In the genomic region with DNA sequence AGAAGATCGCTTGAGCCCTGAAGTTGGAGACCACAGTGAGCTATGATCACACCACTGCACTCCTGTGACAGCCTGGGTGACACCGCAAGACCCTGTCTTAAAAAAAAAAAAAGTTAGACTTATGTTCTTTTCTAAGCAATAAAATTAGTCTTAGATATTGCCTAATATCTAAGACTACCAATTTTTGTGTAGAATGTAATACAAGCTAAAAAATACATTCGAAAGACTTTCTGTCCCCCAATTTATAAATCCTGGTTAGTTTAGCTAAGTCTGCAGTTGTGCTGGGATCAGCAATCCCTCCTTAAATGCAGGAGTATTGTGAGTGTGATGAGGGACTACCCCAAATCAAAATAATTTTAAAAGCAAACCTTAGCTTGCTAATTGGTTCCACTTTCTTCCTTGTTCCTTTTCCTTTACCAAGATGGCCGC, we compare ENCODE assay signal across 8 cellular contexts. TPM values are rescaled to one million over a fixed set of nuclear protein-coding genes. Genes with fewer than 3 reads are reported as not detected.
DNase-seq lines count a peak whose midpoint lies in the region; ATAC-seq, FAIRE-seq and TF ChIP-seq lines count a peak whose summit lies in the region.

No MANE protein-coding gene starts in this region.

- peaks cover 4 to 11% of the 10 kb centered on the region in 2 experiments for H3K36me3 ChIP-seq in keratinocyte (ENCODE audit: control insufficient read depth in 2 of 2, extremely low read depth in 1 of 2, insufficient read depth in 2 of 2, low read length in 2 of 2)

- FAIRE-seq in keratinocyte (lab: Jason Lieb, UNC) = no peak

- H2AFZ ChIP-seq in keratinocyte (ENCODE audit: control insufficient read depth, low read length) = peak overlapping the region; percentile 95

- H3K27me3 Mint-ChIP-seq in T-helper 1 cell treated with Interleukin-12 subunit alpha and Interleukin-12 subunit beta and Interleukin-4 antibody, amounts not matched to agents 30 μg/mL and 1 μg/mL, for 36 hours (ENCODE audit: low read depth) = peaks cover 6% of the 10 kb centered on the region
- no peaks in the 10 kb centered on the region for H3K27me3 Mint-ChIP-seq in activated naive CD8-positive, alpha-beta T cell treated with anti-CD3 and anti-CD28 coated beads for 36 hours

- dilution Hi-C loops in keratinocyte (cut with MboI; ENCODE audit: extremely low pct_ligation_motif_present, low sequenced_read_pairs) = no loop called here

- peaks cover 32% of the 10 kb centered on the region for H3K4me1 ChIP-seq in keratinocyte (ENCODE audit: control insufficient read depth, extremely low read depth, insufficient read depth, low read length)

- H3K4me3 Mint-ChIP-seq in T-helper 1 cell treated with Interleukin-12 subunit alpha and Interleukin-12 subunit beta and Interleukin-4 antibody, amounts not matched to agents 30 μg/mL and 1 μg/mL, for 36 hours = peak overlapping the region; percentile 100
- peak overlapping the region; percentile 98 for H3K4me3 Mint-ChIP-seq in activated naive CD8-positive, alpha-beta T cell treated with anti-CD3 and anti-CD28 coated beads for 36 hours

- peak overlapping the region; percentile 93 for H3K9ac ChIP-seq in keratinocyte (ENCODE audit: control insufficient read depth, extremely low read depth, insufficient read depth, low read length)

- no peak for TF ChIP-seq CTCF in keratinocyte (optimal IDR thresholded peaks at IDR 0.05 in 1 of 3, IDR thresholded peaks at IDR 0.05 in 1 of 3, conservative IDR thresholded peaks at IDR 0.05 in 1 of 3; ENCODE audit: extremely low read depth in 1 of 3, insufficient read depth in 2 of 3, low read length in 3 of 3)

- no peaks in the 10 kb centered on the region for H3K9me3 ChIP-seq in keratinocyte (ENCODE audit: control insufficient read depth, low read depth, low read length)

- no peaks in the 10 kb centered on the region for H4K20me1 ChIP-seq in keratinocyte (ENCODE audit: control insufficient read depth, extremely low read depth, insufficient read depth, low read length)

- ATAC-seq in GM19455 (IDR thresholded peaks at IDR 0.05; ENCODE audit: unreplicated experiment) = no peak
- ATAC-seq in GM19467 (IDR thresholded peaks at IDR 0.05; ENCODE audit: unreplicated experiment) = no peak

- H3K4me1 Mint-ChIP-seq in T-helper 1 cell treated with Interleukin-12 subunit alpha and Interleukin-12 subunit beta and Interleukin-4 antibody, amounts not matched to agents 30 μg/mL and 1 μg/mL, for 36 hours (ENCODE audit: low read depth) = peaks cover 38% of the 10 kb centered on the region
- peaks cover 41% of the 10 kb centered on the region for H3K4me1 Mint-ChIP-seq in activated naive CD8-positive, alpha-beta T cell treated with anti-CD3 and anti-CD28 coated beads for 36 hours

- no peaks in the 10 kb centered on the region for H3K27me3 ChIP-seq in keratinocyte (ENCODE audit: control insufficient read depth, extremely low read depth, insufficient read depth, low read length)

- peak overlapping the region; percentile 72 to 92 (median 77) for H3K4me3 ChIP-seq in keratinocyte (ENCODE audit: control insufficient read depth in 2 of 3, extremely low read depth in 1 of 3, insufficient read depth in 2 of 3, low read depth in 1 of 3, low read length in 3 of 3)

- H3K27ac Mint-ChIP-seq in T-helper 1 cell treated with Interleukin-12 subunit alpha and Interleukin-12 subunit beta and Interleukin-4 antibody, amounts not matched to agents 30 μg/mL and 1 μg/mL, for 36 hours = peak overlapping the region; percentile 99
- peak overlapping the region; percentile 96 for H3K27ac Mint-ChIP-seq in activated naive CD8-positive, alpha-beta T cell treated with anti-CD3 and anti-CD28 coated beads for 36 hours

- no peaks in the 10 kb centered on the region for H3K9me1 ChIP-seq in keratinocyte (ENCODE audit: control insufficient read depth, extremely low read depth, insufficient read depth, low read length)

- peaks cover 27% of the 10 kb centered on the region for H3K79me2 ChIP-seq in keratinocyte (ENCODE audit: control insufficient read depth, insufficient read depth, low read length)

- H3K27ac ChIP-seq in keratinocyte (ENCODE audit: control insufficient read depth, insufficient read depth, low read length) (peak overlapping the region; percentile 95), substantia nigra (ENCODE audit: low read depth, low read length, poor library complexity, severe bottlenecking) (peak overlapping the region; percentile 91)

- no peak for DNase-seq in T-helper 1 cell
- no peak for DNase-seq in activated naive CD8-positive, alpha-beta T cell treated with anti-CD3 and anti-CD28 coated beads for 36 hours
- no peak for DNase-seq in keratinocyte (ENCODE audit: low read depth, low spot score)
- no peak for DNase-seq in substantia nigra (lab: John Stamatoyannopoulos, UW)
- no peak for DNase-seq in iPS-NIHi7 (ENCODE audit: extremely low spot score)

- peak overlapping the region; percentile 95 for H3K4me2 ChIP-seq in keratinocyte (ENCODE audit: control insufficient read depth, extremely low read depth, insufficient read depth, low read depth, low read length)

- peaks cover 5% of the 10 kb centered on the region for H3K9me3 Mint-ChIP-seq in T-helper 1 cell treated with Interleukin-12 subunit alpha and Interleukin-12 subunit beta and Interleukin-4 antibody, amounts not matched to agents 30 μg/mL and 1 μg/mL, for 36 hours
- peaks cover 6% of the 10 kb centered on the region for H3K9me3 Mint-ChIP-seq in activated naive CD8-positive, alpha-beta T cell treated with anti-CD3 and anti-CD28 coated beads for 36 hours

- peaks cover 22% of the 10 kb centered on the region for H3K36me3 Mint-ChIP-seq in T-helper 1 cell treated with Interleukin-12 subunit alpha and Interleukin-12 subunit beta and Interleukin-4 antibody, amounts not matched to agents 30 μg/mL and 1 μg/mL, for 36 hours (ENCODE audit: low read depth)
- H3K36me3 Mint-ChIP-seq in activated naive CD8-positive, alpha-beta T cell treated with anti-CD3 and anti-CD28 coated beads for 36 hours = peaks cover 22% of the 10 kb centered on the region

RNA-seq across cellular contexts. Expression of a gene that starts 0.4 kb away (rescaled TPM):
- 10 to 100 TPM; 72.6 to 76.4 TPM for total RNA-seq in activated naive CD8-positive, alpha-beta T cell treated with anti-CD3 and anti-CD28 coated beads for 36 hours
- 86.5 to 120 TPM (median 95.4 TPM) in 3 replicates for polyA plus RNA-seq in keratinocyte
- 115 TPM for polyA plus RNA-seq in keratinocyte (2011; ENCODE audit: low read depth)
- 117 and 156 TPM in 2 replicates for polyA plus RNA-seq in keratinocyte (2011; cell fraction: cytosol; rRNA removed)
- polyA plus RNA-seq in keratinocyte (2011; cell fraction: nucleus; rRNA removed) = 88.7 and 91.2 TPM in 2 replicates
- polyA plus RNA-seq in keratinocyte (2012; ENCODE audit: low replicate concordance) = 53.3 and 82.7 TPM in 2 replicates
- 45.8 to 90.3 TPM (median 81.4 TPM) in 3 replicates for polyA minus RNA-seq in keratinocyte
- 71.7 TPM for polyA minus RNA-seq in keratinocyte (2011; cell fraction: cytosol; rRNA and poly(A)+ RNA removed)
- polyA minus RNA-seq in keratinocyte (2011; cell fraction: nucleus; rRNA and poly(A)+ RNA removed) = 27.4 and 50.0 TPM in 2 replicates

RNA-seq across cellular contexts. Expression of a gene that starts 44.4 kb away (rescaled TPM):
- not detected for total RNA-seq in activated naive CD8-positive, alpha-beta T cell treated with anti-CD3 and anti-CD28 coated beads for 36 hours
- not detected in 3 replicates for polyA plus RNA-seq in keratinocyte
- not detected for polyA plus RNA-seq in keratinocyte (2011; ENCODE audit: low read depth)
- not detected in 2 replicates for polyA plus RNA-seq in keratinocyte (2011; cell fraction: cytosol; rRNA removed)
- polyA plus RNA-seq in keratinocyte (2011; cell fraction: nucleus; rRNA removed) = not detected in 2 replicates
- not detected in 2 replicates for polyA plus RNA-seq in keratinocyte (2012; ENCODE audit: low replicate concordance)
- not detected in 3 replicates for polyA minus RNA-seq in keratinocyte
- polyA minus RNA-seq in keratinocyte (2011; cell fraction: cytosol; rRNA and poly(A)+ RNA removed) = not detected
- not detected in 2 replicates for polyA minus RNA-seq in keratinocyte (2011; cell fraction: nucleus; rRNA and poly(A)+ RNA removed)

RNA-seq across cellular contexts. Expression of a gene that starts 48.5 kb away (rescaled TPM):
- 10 to 100 TPM; 30.2 to 31.0 TPM for total RNA-seq in activated naive CD8-positive, alpha-beta T cell treated with anti-CD3 and anti-CD28 coated beads for 36 hours
- polyA plus RNA-seq in keratinocyte = 65.6 to 83.7 TPM (median 69.1 TPM) in 3 replicates
- 18.2 TPM for polyA plus RNA-seq in keratinocyte (2011; ENCODE audit: low read depth)
- polyA plus RNA-seq in keratinocyte (2011; cell fraction: cytosol; rRNA removed) = 51.7 and 104 TPM in 2 replicates
- polyA plus RNA-seq in keratinocyte (2011; cell fraction: nucleus; rRNA removed) = 74.1 and 93.5 TPM in 2 replicates
- 35.9 and 46.2 TPM in 2 replicates for polyA plus RNA-seq in keratinocyte (2012; ENCODE audit: low replicate concordance)
- 8.7 to 31.4 TPM (median 24.8 TPM) in 3 replicates for polyA minus RNA-seq in keratinocyte
- polyA minus RNA-seq in keratinocyte (2011; cell fraction: cytosol; rRNA and poly(A)+ RNA removed) = 33.6 TPM
- polyA minus RNA-seq in keratinocyte (2011; cell fraction: nucleus; rRNA and poly(A)+ RNA removed) = 33.2 and 43.9 TPM in 2 replicates
